Comparison of ENCODE assay signal across 11 cellular contexts in genomic region chr9:129500863-129501770, GRCh38.
DNase-seq lines count a peak whose midpoint lies in the region; ATAC-seq, FAIRE-seq and TF ChIP-seq lines count a peak whose summit lies in the region.
"Had no signal": no experiment of that assay in that cellular context is flagged by ENCODE, and none has a peak within 500 bp of the region (broad histone marks: within the 10 kb centered on the region; RNA-seq: fewer than 3 reads in every experiment).

No MANE protein-coding gene starts in this region.

- in situ Hi-C loops in K562 (cut with MboI), result loop anchor here (10.0 kb wide), 1 partner anchor 104 kb away; no protein-coding TSS in a partner anchor

- H3K9ac ChIP-seq in HCT116 (ENCODE audit: low read length), result 0 out of 2 replicates have a peak overlapping the region, but pooled peaks have one; percentile 31
- H3K9ac ChIP-seq in K562 (ENCODE audit: insufficient read depth in 1 of 2, low read depth in 2 of 2, low read length in 2 of 2), result no peak overlapping the region; a peak in 1 of 4 replicates
- H3K9ac ChIP-seq in smooth muscle cell (ENCODE audit: low read depth), result peak overlapping the region; percentile 94

- TF ChIP-seq CTCF in HCT116 (IDR thresholded peaks at IDR 0.05 in 2 of 3, conservative IDR thresholded peaks at IDR 0.05 in 1 of 3; ENCODE audit: borderline replicate concordance in 1 of 3, insufficient read depth in 1 of 3, low read depth in 2 of 3, low read length in 2 of 3) (no peak), K562 (IDR thresholded peaks at IDR 0.05 in 2 of 3, conservative IDR thresholded peaks at IDR 0.05 in 1 of 3; ENCODE audit: insufficient read depth in 2 of 3, low read depth in 1 of 3, low read length in 3 of 3) (no peak), left lung (IDR thresholded peaks at IDR 0.05) (no peak), smooth muscle cell (IDR thresholded peaks at IDR 0.05; ENCODE audit: borderline replicate concordance, insufficient read depth, poor library complexity, severe bottlenecking) (no peak)

- intact Hi-C loops in HCT116 (cut with micrococcal nuclease), result loop anchor here (5.0 kb wide), 1 partner anchor 66 kb away; no protein-coding TSS in a partner anchor
- intact Hi-C loops in K562 (cut with micrococcal nuclease), result no loop called here
- intact Hi-C loops in left lung (cut with DNase I), result no loop called here

- H3K4me3 ChIP-seq in HCT116 (replicated peaks in 1 of 2; ENCODE audit: low read depth in 1 of 2, low read length in 2 of 2), result no peak overlapping the region
- no peak overlapping the region for H3K4me3 ChIP-seq in K562
- no peak overlapping the region for H3K4me3 ChIP-seq in left lung
- no peak overlapping the region for H3K4me3 ChIP-seq in smooth muscle cell

- BruUV-seq in HCT116 (replicated peaks; lab: Mats Ljungman, UMichigan) (no TSS peak), K562 (replicated peaks; lab: Mats Ljungman, UMichigan) (no TSS peak)

- H2AFZ ChIP-seq in HCT116 (ENCODE audit: low read depth, low read length, poor library complexity, severe bottlenecking), result no peak overlapping the region
- H2AFZ ChIP-seq in K562 (ENCODE audit: low read depth, low read length), result no peak overlapping the region
- H2AFZ ChIP-seq in smooth muscle cell (ENCODE audit: low read depth), result no peak overlapping the region

- H3K27ac ChIP-seq in HCT116 (ENCODE audit: low read depth, low read length), result peak overlapping the region; percentile 100
- H3K27ac ChIP-seq in K562 (ENCODE audit: extremely low read depth, low read depth, low read length), result no peak overlapping the region
- H3K27ac ChIP-seq in left lung, result peak overlapping the region; percentile 50 to 99
- peak overlapping the region; percentile 94 for H3K27ac ChIP-seq in smooth muscle cell (ENCODE audit: low read depth)
- H3K27ac ChIP-seq: neutrophil had no signal

- TF ChIP-seq POLR2A in HCT116 (IDR thresholded peaks at IDR 0.05; ENCODE audit: borderline replicate concordance, extremely low read depth, insufficient read depth, insufficient read length) (no peak), K562 (conservative IDR thresholded peaks at IDR 0.05) (no peak)

- peak; percentile 32 for FAIRE-seq in K562 (lab: Jason Lieb, UNC)

- peaks cover 2% of the 10 kb centered on the region for H3K9me1 ChIP-seq in K562 (ENCODE audit: control insufficient read depth, insufficient read depth, low read length)

- no peak for TF ChIP-seq EP300 in K562 (IDR thresholded peaks at IDR 0.05; ENCODE audit: low read length)

- CTCF ChIA-PET in HCT116 (lab: Charles Lee), result interaction anchor here (1.1 to 1.3 kb wide), 2 partner anchors 52 to 358 kb away, joined by 3 read pairs; no protein-coding TSS in a partner anchor
- CTCF ChIA-PET in K562 (lab: Yijun Ruan, JAX; ENCODE audit: low intra/inter-chr PET ratio), result no interaction called here

- POLR2A ChIA-PET in HCT116 (lab: Charles Lee), result interaction anchor here (0.7 to 3.5 kb wide), 12 partner anchors 12 to 323 kb away, joined by 3 to 11 read pairs (median 4); partner anchors contain the start of gene IER5L
- POLR2A ChIA-PET in K562 (lab: Yijun Ruan, JAX), result interaction anchor here (0.6 to 2.1 kb wide), 9 partner anchors 8 to 158 kb away, joined by 3 to 7 read pairs (median 4); no protein-coding TSS in a partner anchor

- H3K4me2 ChIP-seq in HCT116 (ENCODE audit: low read length) (no peak overlapping the region), K562 (ENCODE audit: insufficient read depth, low read length) (no peak overlapping the region), smooth muscle cell (peak overlapping the region; percentile 5)

- H3K36me3 ChIP-seq in HCT116 (ENCODE audit: control insufficient read depth in 1 of 2, insufficient read depth in 2 of 2, low read length in 2 of 2) (peaks cover 0 to 4% of the 10 kb centered on the region in 2 experiments; a peak in 1 of 4 replicates), K562 (ENCODE audit: control insufficient read depth, insufficient read depth, low read length) (peaks cover 13% of the 10 kb centered on the region; the same call in 2 of the 3 replicates), left lung (peaks cover 0 to 22% of the 10 kb centered on the region in 2 donors), smooth muscle cell (ENCODE audit: low read depth) (no peaks in the 10 kb centered on the region)

- H4K20me1 ChIP-seq in HCT116 (ENCODE audit: insufficient read depth) (no peaks in the 10 kb centered on the region), K562 (replicated peaks; ENCODE audit: control insufficient read depth, insufficient read depth, low read length) (no peaks in the 10 kb centered on the region), smooth muscle cell (ENCODE audit: low read depth) (no peaks in the 10 kb centered on the region)

- ATAC-seq in HCT116, result no peak
- no peak for ATAC-seq in K562
- ATAC-seq in left lung, result no peak
- ATAC-seq in GM21447 (IDR thresholded peaks at IDR 0.05; ENCODE audit: unreplicated experiment), result no peak

- no peak for DNase-seq in HCT116 (ENCODE audit: low read depth, low spot score)
- DNase-seq in K562 (ENCODE audit: extremely low read depth in 1 of 4, low spot score in 3 of 4), result no peak
- DNase-seq in left lung, result peak in 1 of 2 donors; percentile 4
- DNase-seq in smooth muscle cell (lab: John Stamatoyannopoulos, UW; ENCODE audit: unreplicated experiment), result no peak
- DNase-seq in NCI-H1436 (lab: John Stamatoyannopoulos, UW), result no peak
- no peak for DNase-seq in SKM-1 (lab: John Stamatoyannopoulos, UW; ENCODE audit: unreplicated experiment)
- no peak for DNase-seq in 8988T
- DNase-seq: MM.1S; stimulated activated CD4-positive, alpha-beta T cell treated with anti-CD3 and anti-CD28 coated beads, Interleukin-4, amount 100 ng/mL, for 24 hours had no signal

- peaks cover 49% of the 10 kb centered on the region for H3F3A ChIP-seq in smooth muscle cell (ENCODE audit: low read depth)

- H3K4me1 ChIP-seq in HCT116 (ENCODE audit: control insufficient read depth in 1 of 2, insufficient read depth in 2 of 2, low read length in 2 of 2), result peaks cover 83 to 100% of the 10 kb centered on the region in 2 experiments
- H3K4me1 ChIP-seq in K562 (replicated peaks in 1 of 2; ENCODE audit: control insufficient read depth in 2 of 2, insufficient read depth in 2 of 2, low read length in 2 of 2), result peaks cover 12 to 43% of the 10 kb centered on the region in 2 experiments; a peak in 4 of 5 replicates
- H3K4me1 ChIP-seq in left lung, result peaks cover 17 to 33% of the 10 kb centered on the region in 2 donors
- peaks cover 37% of the 10 kb centered on the region for H3K4me1 ChIP-seq in smooth muscle cell (ENCODE audit: low read depth)

- H3K27me3 ChIP-seq in HCT116 (ENCODE audit: insufficient read depth, low read length) (no peaks in the 10 kb centered on the region), K562 (ENCODE audit: control insufficient read depth in 2 of 2, insufficient read depth in 2 of 2, low read length in 2 of 2) (no peaks in the 10 kb centered on the region), left lung (no peaks in the 10 kb centered on the region), smooth muscle cell (ENCODE audit: low read depth) (no peaks in the 10 kb centered on the region)

- TF ChIP-seq RAD21 in HCT116 (IDR thresholded peaks at IDR 0.05; ENCODE audit: low read depth) (no peak), K562 (CRISPR knock-in tag; conservative IDR thresholded peaks at IDR 0.05 in 1 of 2, IDR thresholded peaks at IDR 0.05 in 1 of 2) (no peak)

- 85% methylated on average over 12 of the region's 12 CpGs for WGBS in K562 (ENCODE audit: insufficient coverage, low coverage, missing lambda C conversion rate)
- WGBS in smooth muscle cell (ENCODE audit: low lambda C conversion rate), result 78% methylated on average over 12 of the region's 12 CpGs

- RAD21 ChIA-PET in HCT116 (lab: Charles Lee; ENCODE audit: low non-redundant PET in 1 of 2, low total read pairs in 2 of 2, uncharacterized antibody in 2 of 2, unreplicated experiment in 2 of 2), result interaction anchor here in 1 of 2 experiments (1.0 kb wide), 1 partner anchor 95 kb away, joined by 3 read pairs; no protein-coding TSS in a partner anchor

- H3K9me2 ChIP-seq in HCT116 (ENCODE audit: insufficient read depth), result no peaks in the 10 kb centered on the region

- H3K9me3 ChIP-seq in HCT116 (ENCODE audit: control insufficient read depth in 1 of 2, insufficient read depth in 1 of 2, low read depth in 1 of 2, low read length in 2 of 2), result no peaks in the 10 kb centered on the region
- H3K9me3 ChIP-seq in K562 (replicated peaks; ENCODE audit: control insufficient read depth, insufficient read depth, low read depth, low read length), result no peaks in the 10 kb centered on the region
- no peaks in the 10 kb centered on the region for H3K9me3 ChIP-seq in left lung
- H3K9me3 ChIP-seq in smooth muscle cell (replicated peaks; ENCODE audit: low read depth), result no peaks in the 10 kb centered on the region
- H3K9me3 ChIP-seq: neutrophil had no signal

- H3K79me2 ChIP-seq in HCT116 (ENCODE audit: insufficient read depth, low read length) (peaks cover 17% of the 10 kb centered on the region; the same call in 1 of the 2 replicates), K562 (ENCODE audit: control insufficient read depth, insufficient read depth, low read length) (peaks cover 2% of the 10 kb centered on the region; the same call in 2 of the 3 replicates), smooth muscle cell (ENCODE audit: low read depth) (no peaks in the 10 kb centered on the region)

TF ChIP-seq in HCT116, 20 proteins besides CTCF, POLR2A, EP300 and RAD21 (continues in another document):
- no peak for TF ChIP-seq MAX (IDR thresholded peaks at IDR 0.05)

TF ChIP-seq in K562, 482 proteins besides CTCF, POLR2A, EP300 and RAD21:
- TF ChIP-seq FOXK1 (CRISPR knock-in tag; IDR thresholded peaks at IDR 0.05; ENCODE audit: borderline replicate concordance), result 0 out of 2 replicates have a peak, but pooled peaks have one; percentile 16
- peak; percentile 84 for TF ChIP-seq RBM25 (IDR thresholded peaks at IDR 0.05; ENCODE audit: low read depth, low read length, severe bottlenecking)
- TF ChIP-seq KDM1A (IDR thresholded peaks at IDR 0.05), result peak in 1 of 2 experiments; percentile 52; a peak in 2 of 4 replicates
- peak; percentile 80 for TF ChIP-seq ADNP (tag; IDR thresholded peaks at IDR 0.05)
- TF ChIP-seq ZFP36 (IDR thresholded peaks at IDR 0.05; ENCODE audit: low read depth, low read length, partially characterized antibody), result peak; percentile 36
- no peak for TF ChIP-seq NR2C2 (CRISPR knock-in tag; IDR thresholded peaks at IDR 0.05)
- TF ChIP-seq NR2C2 (tag; IDR thresholded peaks at IDR 0.05), result no peak
- TF ChIP-seq CHD4 (IDR thresholded peaks at IDR 0.05; ENCODE audit: insufficient read depth, insufficient replicate concordance, low read depth, low read length, poor library complexity, severe bottlenecking), result peak; percentile 35
- peak; percentile 83 for TF ChIP-seq BCOR (IDR thresholded peaks at IDR 0.05)
- no peak for TF ChIP-seq MXI1 (IDR thresholded peaks at IDR 0.05; ENCODE audit: low read depth, low read length)

Comparison
In these comparisons a context has a peak if more than half of its experiments do, and no peak if none do; other contexts are left out.
1. H3K9ac ChIP-seq: peak in HCT116 (single experiment) and smooth muscle cell (single experiment); none in K562 (0 of 2).